In the genomic region with DNA sequence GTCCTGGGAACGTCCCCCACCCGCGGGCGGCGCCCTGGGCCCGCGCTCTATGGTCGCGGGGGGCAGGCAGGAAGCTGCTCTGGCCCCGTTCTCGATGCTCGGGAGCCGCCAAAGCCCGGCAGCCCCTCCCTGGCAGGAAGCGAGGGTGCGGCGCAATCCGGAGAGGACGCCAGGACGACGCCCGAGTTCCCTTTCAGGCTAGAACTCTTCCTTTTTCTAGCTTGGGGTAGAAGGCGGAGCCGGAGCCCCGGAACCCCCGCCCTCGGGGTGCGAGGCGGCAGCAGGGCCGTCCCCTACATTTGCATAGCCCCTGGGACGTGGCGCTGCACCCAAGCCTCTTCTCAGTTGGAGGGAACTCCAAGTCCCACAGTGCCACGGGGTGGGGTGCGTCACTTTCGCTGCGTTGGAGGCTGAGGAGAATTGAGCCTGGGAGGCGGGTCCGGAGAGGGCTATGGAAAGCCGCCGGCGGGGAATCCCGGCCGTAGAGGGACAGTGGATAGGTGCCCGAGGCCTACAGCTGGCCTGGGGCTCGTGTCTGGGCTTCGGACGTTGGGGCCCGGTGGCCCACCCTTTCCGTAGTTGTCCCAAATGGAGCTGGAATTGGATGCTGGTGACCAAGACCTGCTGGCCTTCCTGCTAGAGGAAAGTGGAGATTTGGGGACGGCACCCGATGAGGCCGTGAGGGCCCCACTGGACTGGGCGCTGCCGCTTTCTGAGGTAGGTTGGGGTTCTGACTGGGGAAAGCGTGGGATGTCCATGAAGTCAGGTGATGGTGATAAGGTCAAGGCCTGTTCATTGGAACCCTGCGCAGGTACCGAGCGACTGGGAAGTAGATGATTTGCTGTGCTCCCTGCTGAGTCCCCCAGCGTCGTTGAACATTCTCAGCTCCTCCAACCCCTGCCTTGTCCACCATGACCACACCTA, we compare ENCODE assay signal across 1 cellular context.
TF ChIP-seq lines count a peak whose summit lies in the region.

A gene with protein sequence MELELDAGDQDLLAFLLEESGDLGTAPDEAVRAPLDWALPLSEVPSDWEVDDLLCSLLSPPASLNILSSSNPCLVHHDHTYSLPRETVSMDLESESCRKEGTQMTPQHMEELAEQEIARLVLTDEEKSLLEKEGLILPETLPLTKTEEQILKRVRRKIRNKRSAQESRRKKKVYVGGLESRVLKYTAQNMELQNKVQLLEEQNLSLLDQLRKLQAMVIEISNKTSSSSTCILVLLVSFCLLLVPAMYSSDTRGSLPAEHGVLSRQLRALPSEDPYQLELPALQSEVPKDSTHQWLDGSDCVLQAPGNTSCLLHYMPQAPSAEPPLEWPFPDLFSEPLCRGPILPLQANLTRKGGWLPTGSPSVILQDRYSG (plus strand): TSS at position 482 of the 924 bp plus-strand sequence. CDS start 107 bp downstream, at position 589.
A gene with protein sequence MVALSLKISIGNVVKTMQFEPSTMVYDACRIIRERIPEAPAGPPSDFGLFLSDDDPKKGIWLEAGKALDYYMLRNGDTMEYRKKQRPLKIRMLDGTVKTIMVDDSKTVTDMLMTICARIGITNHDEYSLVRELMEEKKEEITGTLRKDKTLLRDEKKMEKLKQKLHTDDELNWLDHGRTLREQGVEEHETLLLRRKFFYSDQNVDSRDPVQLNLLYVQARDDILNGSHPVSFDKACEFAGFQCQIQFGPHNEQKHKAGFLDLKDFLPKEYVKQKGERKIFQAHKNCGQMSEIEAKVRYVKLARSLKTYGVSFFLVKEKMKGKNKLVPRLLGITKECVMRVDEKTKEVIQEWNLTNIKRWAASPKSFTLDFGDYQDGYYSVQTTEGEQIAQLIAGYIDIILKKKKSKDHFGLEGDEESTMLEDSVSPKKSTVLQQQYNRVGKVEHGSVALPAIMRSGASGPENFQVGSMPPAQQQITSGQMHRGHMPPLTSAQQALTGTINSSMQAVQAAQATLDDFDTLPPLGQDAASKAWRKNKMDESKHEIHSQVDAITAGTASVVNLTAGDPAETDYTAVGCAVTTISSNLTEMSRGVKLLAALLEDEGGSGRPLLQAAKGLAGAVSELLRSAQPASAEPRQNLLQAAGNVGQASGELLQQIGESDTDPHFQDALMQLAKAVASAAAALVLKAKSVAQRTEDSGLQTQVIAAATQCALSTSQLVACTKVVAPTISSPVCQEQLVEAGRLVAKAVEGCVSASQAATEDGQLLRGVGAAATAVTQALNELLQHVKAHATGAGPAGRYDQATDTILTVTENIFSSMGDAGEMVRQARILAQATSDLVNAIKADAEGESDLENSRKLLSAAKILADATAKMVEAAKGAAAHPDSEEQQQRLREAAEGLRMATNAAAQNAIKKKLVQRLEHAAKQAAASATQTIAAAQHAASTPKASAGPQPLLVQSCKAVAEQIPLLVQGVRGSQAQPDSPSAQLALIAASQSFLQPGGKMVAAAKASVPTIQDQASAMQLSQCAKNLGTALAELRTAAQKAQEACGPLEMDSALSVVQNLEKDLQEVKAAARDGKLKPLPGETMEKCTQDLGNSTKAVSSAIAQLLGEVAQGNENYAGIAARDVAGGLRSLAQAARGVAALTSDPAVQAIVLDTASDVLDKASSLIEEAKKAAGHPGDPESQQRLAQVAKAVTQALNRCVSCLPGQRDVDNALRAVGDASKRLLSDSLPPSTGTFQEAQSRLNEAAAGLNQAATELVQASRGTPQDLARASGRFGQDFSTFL (N-terminal part only) (minus strand): TSS at position 11 of the 924 bp plus-strand sequence. CDS start 6,501 bp downstream, outside the sequence.

TF ChIP-seq in HepG2, 621 proteins besides CTCF, POLR2A, EP300 and RAD21 (continues in another document):
- TF ChIP-seq ZNF569 (CRISPR knock-in tag; IDR thresholded peaks at IDR 0.05; ENCODE audit: borderline replicate concordance) (no peak), HCFC1 (IDR thresholded peaks at IDR 0.05; ENCODE audit: low read depth, low read length) (peak; percentile 82), ZNF256 (CRISPR knock-in tag; conservative IDR thresholded peaks at IDR 0.05) (0 out of 2 replicates have a peak, but pooled peaks have one; percentile 42), NFE2 (CRISPR knock-in tag; IDR thresholded peaks at IDR 0.05) (no peak), POLR2AphosphoS5 (IDR thresholded peaks at IDR 0.05; ENCODE audit: low read depth, low read length) (peak; percentile 78), ZNF430 (CRISPR knock-in tag; IDR thresholded peaks at IDR 0.05) (peak; percentile 75), ZNF749 (CRISPR knock-in tag; IDR thresholded peaks at IDR 0.05; ENCODE audit: borderline replicate concordance) (no peak), ZBTB3 (CRISPR knock-in tag; IDR thresholded peaks at IDR 0.05; ENCODE audit: borderline replicate concordance, low read depth) (no peak), HHEX (CRISPR knock-in tag; IDR thresholded peaks at IDR 0.05) (no peak), MED1 (CRISPR knock-in tag; IDR thresholded peaks at IDR 0.05) (peak; percentile 86), ZNF792 (CRISPR knock-in tag; IDR thresholded peaks at IDR 0.05) (peak; percentile 32; the same call in 1 of the 2 replicates), ZNF143 (CRISPR knock-in tag; IDR thresholded peaks at IDR 0.05) (peak; percentile 94), KLF13 (CRISPR knock-in tag; IDR thresholded peaks at IDR 0.05) (no peak)
- TF ChIP-seq, protein P1, sequence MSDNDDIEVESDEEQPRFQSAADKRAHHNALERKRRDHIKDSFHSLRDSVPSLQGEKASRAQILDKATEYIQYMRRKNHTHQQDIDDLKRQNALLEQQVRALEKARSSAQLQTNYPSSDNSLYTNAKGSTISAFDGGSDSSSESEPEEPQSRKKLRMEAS (IDR thresholded peaks at IDR 0.05): peak; percentile 68; the same call in 1 of the 2 replicates
- TF ChIP-seq, protein P2, sequence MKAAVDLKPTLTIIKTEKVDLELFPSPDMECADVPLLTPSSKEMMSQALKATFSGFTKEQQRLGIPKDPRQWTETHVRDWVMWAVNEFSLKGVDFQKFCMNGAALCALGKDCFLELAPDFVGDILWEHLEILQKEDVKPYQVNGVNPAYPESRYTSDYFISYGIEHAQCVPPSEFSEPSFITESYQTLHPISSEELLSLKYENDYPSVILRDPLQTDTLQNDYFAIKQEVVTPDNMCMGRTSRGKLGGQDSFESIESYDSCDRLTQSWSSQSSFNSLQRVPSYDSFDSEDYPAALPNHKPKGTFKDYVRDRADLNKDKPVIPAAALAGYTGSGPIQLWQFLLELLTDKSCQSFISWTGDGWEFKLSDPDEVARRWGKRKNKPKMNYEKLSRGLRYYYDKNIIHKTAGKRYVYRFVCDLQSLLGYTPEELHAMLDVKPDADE (CRISPR knock-in tag; IDR thresholded peaks at IDR 0.05): no peak
- TF ChIP-seq, protein P3, sequence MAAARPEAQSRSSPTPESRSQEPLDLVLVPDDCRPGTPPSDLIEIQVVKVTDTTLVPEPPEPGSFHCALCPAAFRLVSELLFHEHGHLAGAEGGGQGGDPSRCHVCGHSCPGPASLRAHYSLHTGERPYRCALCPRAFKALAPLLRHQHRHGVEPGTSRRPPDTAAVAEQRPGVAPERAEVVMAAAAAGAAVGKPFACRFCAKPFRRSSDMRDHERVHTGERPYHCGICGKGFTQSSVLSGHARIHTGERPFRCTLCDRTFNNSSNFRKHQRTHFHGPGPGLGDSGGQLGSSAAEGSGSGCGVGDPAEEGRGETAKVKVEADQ (CRISPR knock-in tag; IDR thresholded peaks at IDR 0.05; ENCODE audit: borderline replicate concordance): peak; percentile 42; the same call in 1 of the 2 replicates
- TF ChIP-seq, protein P4, sequence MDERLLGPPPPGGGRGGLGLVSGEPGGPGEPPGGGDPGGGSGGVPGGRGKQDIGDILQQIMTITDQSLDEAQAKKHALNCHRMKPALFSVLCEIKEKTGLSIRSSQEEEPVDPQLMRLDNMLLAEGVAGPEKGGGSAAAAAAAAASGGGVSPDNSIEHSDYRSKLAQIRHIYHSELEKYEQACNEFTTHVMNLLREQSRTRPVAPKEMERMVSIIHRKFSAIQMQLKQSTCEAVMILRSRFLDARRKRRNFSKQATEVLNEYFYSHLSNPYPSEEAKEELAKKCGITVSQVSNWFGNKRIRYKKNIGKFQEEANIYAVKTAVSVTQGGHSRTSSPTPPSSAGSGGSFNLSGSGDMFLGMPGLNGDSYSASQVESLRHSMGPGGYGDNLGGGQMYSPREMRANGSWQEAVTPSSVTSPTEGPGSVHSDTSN (CRISPR knock-in tag; IDR thresholded peaks at IDR 0.05): no peak
- TF ChIP-seq, protein P5, sequence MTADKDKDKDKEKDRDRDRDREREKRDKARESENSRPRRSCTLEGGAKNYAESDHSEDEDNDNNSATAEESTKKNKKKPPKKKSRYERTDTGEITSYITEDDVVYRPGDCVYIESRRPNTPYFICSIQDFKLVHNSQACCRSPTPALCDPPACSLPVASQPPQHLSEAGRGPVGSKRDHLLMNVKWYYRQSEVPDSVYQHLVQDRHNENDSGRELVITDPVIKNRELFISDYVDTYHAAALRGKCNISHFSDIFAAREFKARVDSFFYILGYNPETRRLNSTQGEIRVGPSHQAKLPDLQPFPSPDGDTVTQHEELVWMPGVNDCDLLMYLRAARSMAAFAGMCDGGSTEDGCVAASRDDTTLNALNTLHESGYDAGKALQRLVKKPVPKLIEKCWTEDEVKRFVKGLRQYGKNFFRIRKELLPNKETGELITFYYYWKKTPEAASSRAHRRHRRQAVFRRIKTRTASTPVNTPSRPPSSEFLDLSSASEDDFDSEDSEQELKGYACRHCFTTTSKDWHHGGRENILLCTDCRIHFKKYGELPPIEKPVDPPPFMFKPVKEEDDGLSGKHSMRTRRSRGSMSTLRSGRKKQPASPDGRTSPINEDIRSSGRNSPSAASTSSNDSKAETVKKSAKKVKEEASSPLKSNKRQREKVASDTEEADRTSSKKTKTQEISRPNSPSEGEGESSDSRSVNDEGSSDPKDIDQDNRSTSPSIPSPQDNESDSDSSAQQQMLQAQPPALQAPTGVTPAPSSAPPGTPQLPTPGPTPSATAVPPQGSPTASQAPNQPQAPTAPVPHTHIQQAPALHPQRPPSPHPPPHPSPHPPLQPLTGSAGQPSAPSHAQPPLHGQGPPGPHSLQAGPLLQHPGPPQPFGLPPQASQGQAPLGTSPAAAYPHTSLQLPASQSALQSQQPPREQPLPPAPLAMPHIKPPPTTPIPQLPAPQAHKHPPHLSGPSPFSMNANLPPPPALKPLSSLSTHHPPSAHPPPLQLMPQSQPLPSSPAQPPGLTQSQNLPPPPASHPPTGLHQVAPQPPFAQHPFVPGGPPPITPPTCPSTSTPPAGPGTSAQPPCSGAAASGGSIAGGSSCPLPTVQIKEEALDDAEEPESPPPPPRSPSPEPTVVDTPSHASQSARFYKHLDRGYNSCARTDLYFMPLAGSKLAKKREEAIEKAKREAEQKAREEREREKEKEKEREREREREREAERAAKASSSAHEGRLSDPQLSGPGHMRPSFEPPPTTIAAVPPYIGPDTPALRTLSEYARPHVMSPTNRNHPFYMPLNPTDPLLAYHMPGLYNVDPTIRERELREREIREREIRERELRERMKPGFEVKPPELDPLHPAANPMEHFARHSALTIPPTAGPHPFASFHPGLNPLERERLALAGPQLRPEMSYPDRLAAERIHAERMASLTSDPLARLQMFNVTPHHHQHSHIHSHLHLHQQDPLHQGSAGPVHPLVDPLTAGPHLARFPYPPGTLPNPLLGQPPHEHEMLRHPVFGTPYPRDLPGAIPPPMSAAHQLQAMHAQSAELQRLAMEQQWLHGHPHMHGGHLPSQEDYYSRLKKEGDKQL (CRISPR knock-in tag; IDR thresholded peaks at IDR 0.05; ENCODE audit: low read depth): no peak
- TF ChIP-seq, protein P6, sequence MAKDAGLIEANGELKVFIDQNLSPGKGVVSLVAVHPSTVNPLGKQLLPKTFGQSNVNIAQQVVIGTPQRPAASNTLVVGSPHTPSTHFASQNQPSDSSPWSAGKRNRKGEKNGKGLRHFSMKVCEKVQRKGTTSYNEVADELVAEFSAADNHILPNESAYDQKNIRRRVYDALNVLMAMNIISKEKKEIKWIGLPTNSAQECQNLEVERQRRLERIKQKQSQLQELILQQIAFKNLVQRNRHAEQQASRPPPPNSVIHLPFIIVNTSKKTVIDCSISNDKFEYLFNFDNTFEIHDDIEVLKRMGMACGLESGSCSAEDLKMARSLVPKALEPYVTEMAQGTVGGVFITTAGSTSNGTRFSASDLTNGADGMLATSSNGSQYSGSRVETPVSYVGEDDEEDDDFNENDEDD (CRISPR knock-in tag; IDR thresholded peaks at IDR 0.05; ENCODE audit: borderline replicate concordance): peak; percentile 55; the same call in 1 of the 2 replicates
- TF ChIP-seq, protein P7, sequence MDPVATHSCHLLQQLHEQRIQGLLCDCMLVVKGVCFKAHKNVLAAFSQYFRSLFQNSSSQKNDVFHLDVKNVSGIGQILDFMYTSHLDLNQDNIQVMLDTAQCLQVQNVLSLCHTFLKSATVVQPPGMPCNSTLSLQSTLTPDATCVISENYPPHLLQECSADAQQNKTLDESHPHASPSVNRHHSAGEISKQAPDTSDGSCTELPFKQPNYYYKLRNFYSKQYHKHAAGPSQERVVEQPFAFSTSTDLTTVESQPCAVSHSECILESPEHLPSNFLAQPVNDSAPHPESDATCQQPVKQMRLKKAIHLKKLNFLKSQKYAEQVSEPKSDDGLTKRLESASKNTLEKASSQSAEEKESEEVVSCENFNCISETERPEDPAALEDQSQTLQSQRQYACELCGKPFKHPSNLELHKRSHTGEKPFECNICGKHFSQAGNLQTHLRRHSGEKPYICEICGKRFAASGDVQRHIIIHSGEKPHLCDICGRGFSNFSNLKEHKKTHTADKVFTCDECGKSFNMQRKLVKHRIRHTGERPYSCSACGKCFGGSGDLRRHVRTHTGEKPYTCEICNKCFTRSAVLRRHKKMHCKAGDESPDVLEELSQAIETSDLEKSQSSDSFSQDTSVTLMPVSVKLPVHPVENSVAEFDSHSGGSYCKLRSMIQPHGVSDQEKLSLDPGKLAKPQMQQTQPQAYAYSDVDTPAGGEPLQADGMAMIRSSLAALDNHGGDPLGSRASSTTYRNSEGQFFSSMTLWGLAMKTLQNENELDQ (CRISPR knock-in tag; IDR thresholded peaks at IDR 0.05; ENCODE audit: borderline replicate concordance): no peak
- TF ChIP-seq, protein P8, sequence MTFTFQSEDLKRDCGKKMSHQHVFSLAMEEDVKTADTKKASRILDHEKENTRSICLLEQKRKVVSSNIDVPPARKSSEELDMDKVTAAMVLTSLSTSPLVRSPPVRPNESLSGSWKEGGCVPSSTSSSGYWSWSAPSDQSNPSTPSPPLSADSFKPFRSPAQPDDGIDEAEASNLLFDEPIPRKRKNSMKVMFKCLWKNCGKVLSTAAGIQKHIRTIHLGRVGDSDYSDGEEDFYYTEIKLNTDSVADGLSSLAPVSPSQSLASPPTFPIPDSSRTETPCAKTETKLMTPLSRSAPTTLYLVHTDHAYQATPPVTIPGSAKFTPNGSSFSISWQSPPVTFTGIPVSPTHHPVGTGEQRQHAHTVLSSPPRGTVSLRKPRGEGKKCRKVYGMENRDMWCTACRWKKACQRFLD (CRISPR knock-in tag; IDR thresholded peaks at IDR 0.05; ENCODE audit: borderline replicate concordance): peak; percentile 66; the same call in 1 of the 2 replicates
- TF ChIP-seq, protein P9, sequence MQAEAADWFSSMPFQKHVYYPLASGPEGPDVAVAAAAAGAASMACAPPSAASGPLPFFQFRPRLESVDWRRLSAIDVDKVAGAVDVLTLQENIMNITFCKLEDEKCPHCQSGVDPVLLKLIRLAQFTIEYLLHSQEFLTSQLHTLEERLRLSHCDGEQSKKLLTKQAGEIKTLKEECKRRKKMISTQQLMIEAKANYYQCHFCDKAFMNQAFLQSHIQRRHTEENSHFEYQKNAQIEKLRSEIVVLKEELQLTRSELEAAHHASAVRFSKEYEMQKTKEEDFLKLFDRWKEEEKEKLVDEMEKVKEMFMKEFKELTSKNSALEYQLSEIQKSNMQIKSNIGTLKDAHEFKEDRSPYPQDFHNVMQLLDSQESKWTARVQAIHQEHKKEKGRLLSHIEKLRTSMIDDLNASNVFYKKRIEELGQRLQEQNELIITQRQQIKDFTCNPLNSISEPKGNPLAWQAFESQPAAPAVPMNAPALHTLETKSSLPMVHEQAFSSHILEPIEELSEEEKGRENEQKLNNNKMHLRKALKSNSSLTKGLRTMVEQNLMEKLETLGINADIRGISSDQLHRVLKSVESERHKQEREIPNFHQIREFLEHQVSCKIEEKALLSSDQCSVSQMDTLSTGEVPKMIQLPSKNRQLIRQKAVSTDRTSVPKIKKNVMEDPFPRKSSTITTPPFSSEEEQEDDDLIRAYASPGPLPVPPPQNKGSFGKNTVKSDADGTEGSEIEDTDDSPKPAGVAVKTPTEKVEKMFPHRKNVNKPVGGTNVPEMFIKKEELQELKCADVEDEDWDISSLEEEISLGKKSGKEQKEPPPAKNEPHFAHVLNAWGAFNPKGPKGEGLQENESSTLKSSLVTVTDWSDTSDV (CRISPR knock-in tag; IDR thresholded peaks at IDR 0.05): peak; percentile 54
